19 cellular contexts compared by ENCODE assay signal in the genomic region with DNA sequence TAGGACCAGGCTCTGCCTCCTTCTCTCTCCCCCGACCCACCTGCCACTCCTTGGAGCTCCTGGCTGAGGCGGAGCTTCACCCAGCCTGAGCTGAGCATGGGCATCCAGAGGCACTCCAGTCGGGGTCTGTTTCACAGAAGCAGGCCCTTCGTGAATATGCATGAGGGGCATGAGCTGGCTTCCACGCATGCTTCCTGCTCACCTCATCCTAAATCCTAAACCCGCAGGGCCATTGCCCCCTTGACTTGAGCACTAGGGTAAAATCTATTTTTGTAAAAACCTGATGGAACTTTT. TPM values are rescaled to one million over a fixed set of nuclear protein-coding genes. Genes with fewer than 3 reads are reported as not detected.
A peak's percentile ranks its signal among the peaks of the same experiment; 100 is the strongest.
DNase-seq lines count a peak whose midpoint lies in the region; ATAC-seq, FAIRE-seq and TF ChIP-seq lines count a peak whose summit lies in the region.
"Had no signal": no experiment of that assay in that cellular context is flagged by ENCODE, and none has a peak within 500 bp of the region (broad histone marks: within the 10 kb centered on the region; RNA-seq: fewer than 3 reads in every experiment).

No MANE protein-coding gene starts in this region.

- H2AFZ ChIP-seq in H1 (ENCODE audit: low read length) (no peak overlapping the region), GM23248 (no peak overlapping the region)
- H2AFZ ChIP-seq: PC-9 had no signal

- peak overlapping the region; percentile 22 for H4K91ac ChIP-seq in H1 (replicated peaks; ENCODE audit: insufficient read length, low read length)

- no peak for FAIRE-seq in H1 (lab: Jason Lieb, UNC)
- FAIRE-seq: islet of Langerhans had no signal

- peaks cover 39 to 43% of the 10 kb centered on the region in 2 experiments for H4K20me1 ChIP-seq in H1 (replicated peaks in 1 of 2; ENCODE audit: control insufficient read depth in 1 of 2, insufficient read depth in 2 of 2, low read length in 2 of 2)
- H4K20me1 ChIP-seq in GM23248 (ENCODE audit: insufficient read depth), result peaks cover 23% of the 10 kb centered on the region; the same call in 1 of the 2 replicates

- CTCF ChIA-PET in RWPE1 (lab: Yijun Ruan, JAX), result interaction anchor here (0.9 kb wide), 1 partner anchor 121 kb away, joined by 4 read pairs; no protein-coding TSS in a partner anchor
- CTCF ChIA-PET in H1 (lab: Charles Lee; ENCODE audit: partially characterized antibody), result interaction anchor here (0.6 to 1.3 kb wide), 4 partner anchors 11 to 134 kb away, joined by 3 read pairs; no protein-coding TSS in a partner anchor

- H3K9me3 ChIP-seq in H1 (ENCODE audit: insufficient read depth in 2 of 2, low read depth in 1 of 2, low read length in 1 of 2) (no peaks in the 10 kb centered on the region), transverse colon (no peaks in the 10 kb centered on the region), GM23248 (ENCODE audit: low read depth) (no peaks in the 10 kb centered on the region)
- H3K9me3 ChIP-seq: esophagus muscularis mucosa, heart left ventricle, right lobe of liver, SK-N-SH had no signal

- no peak overlapping the region for H4K5ac ChIP-seq in H1 (ENCODE audit: insufficient read length, low read depth, low read length)

- H2BK5ac ChIP-seq in H1 (ENCODE audit: low read depth, low read length), result no peak overlapping the region

- no peak overlapping the region for H2BK15ac ChIP-seq in H1 (ENCODE audit: low read length)

- POLR2A ChIA-PET in RWPE1 (lab: Yijun Ruan, JAX; ENCODE audit: low non-redundant PET), result no interaction called here
- POLR2A ChIA-PET in H1 (lab: Charles Lee; ENCODE audit: partially characterized antibody), result interaction anchor here (1.2 to 1.9 kb wide), 5 partner anchors 9 to 23 kb away, joined by 3 to 5 read pairs (median 5); no protein-coding TSS in a partner anchor

- ATAC-seq in GM21737 (IDR thresholded peaks at IDR 0.05; ENCODE audit: unreplicated experiment), result no peak
- ATAC-seq: heart left ventricle, right lobe of liver had no signal

- H3K4me3 ChIP-seq in H1 (ENCODE audit: extremely low read depth in 1 of 4, insufficient read depth in 2 of 4, low read depth in 3 of 4, low read length in 4 of 4) (no peak overlapping the region), transverse colon (no peak overlapping the region), GM23248 (no peak overlapping the region)
- H3K4me3 ChIP-seq: esophagus muscularis mucosa, heart left ventricle, PC-9, right lobe of liver had no signal

- H3K23ac ChIP-seq in H1 (ENCODE audit: insufficient read length), result no peak overlapping the region

- peak overlapping the region; percentile 25; the same call in 1 of the 2 replicates for H3K18ac ChIP-seq in H1 (ENCODE audit: extremely low read depth, low read length)

- no peak overlapping the region for H3K56ac ChIP-seq in H1 (replicated peaks; ENCODE audit: insufficient read length, low read depth, low read length)

- 0 out of 2 replicates have a peak overlapping the region, but pooled peaks have one; percentile 30 for H2AK5ac ChIP-seq in H1 (ENCODE audit: low read depth, low read length)

- H2BK12ac ChIP-seq in H1 (ENCODE audit: low read depth, low read length), result no peak overlapping the region

- no peak overlapping the region for H2BK120ac ChIP-seq in H1 (replicated peaks; ENCODE audit: low read depth, low read length)

- no peak overlapping the region for H3K14ac ChIP-seq in H1 (ENCODE audit: insufficient read length)

- no peak overlapping the region for H3K4ac ChIP-seq in H1 (replicated peaks; ENCODE audit: insufficient read length, low read depth, low read length)

- no peak overlapping the region for H2BK20ac ChIP-seq in H1 (ENCODE audit: low read length)

- H3K9ac ChIP-seq in H1 (replicated peaks in 1 of 4; ENCODE audit: extremely low read depth in 1 of 4, low read depth in 3 of 4, low read length in 3 of 4) (no peak overlapping the region), GM23248 (no peak overlapping the region)
- H3K9ac ChIP-seq: SK-N-SH had no signal

- peaks cover 8% of the 10 kb centered on the region for H3K36me3 Mint-ChIP-seq in activated naive CD4-positive, alpha-beta T cell treated with anti-CD3 and anti-CD28 coated beads, Interleukin-2, amount 50 U/mL, for 24 hours

- TF ChIP-seq EP300 in H1 (IDR thresholded peaks at IDR 0.05; ENCODE audit: borderline replicate concordance in 1 of 2, low read depth in 2 of 2, low read length in 2 of 2) (no peak), transverse colon (IDR thresholded peaks at IDR 0.05; ENCODE audit: low read depth) (no peak)

- no peaks in the 10 kb centered on the region for H3K23me2 ChIP-seq in H1 (ENCODE audit: low read depth, low read length)

- H3K9me2 ChIP-seq in GM23248 (ENCODE audit: insufficient read depth), result no peaks in the 10 kb centered on the region
- H3K9me2 ChIP-seq: SK-N-SH had no signal

- in situ Hi-C loops in transverse colon (cut with MboI; ENCODE audit: low pct_ligation_motif_present in 1 of 4, low pct_unique_long_range_greater_than_20kb in 1 of 4, low sequenced_read_pairs in 3 of 4) (no loop called here), GM23248 (cut with MboI) (no loop called here)

- peaks cover 38% of the 10 kb centered on the region for H3K79me1 ChIP-seq in H1 (ENCODE audit: low read depth, low read length)

- peak overlapping the region; percentile 70 for H3K27ac Mint-ChIP-seq in activated naive CD4-positive, alpha-beta T cell treated with anti-CD3 and anti-CD28 coated beads, Interleukin-2, amount 50 U/mL, for 24 hours

- H3K9me3 Mint-ChIP-seq in activated naive CD4-positive, alpha-beta T cell treated with anti-CD3 and anti-CD28 coated beads, Interleukin-2, amount 50 U/mL, for 24 hours, result no peaks in the 10 kb centered on the region

- no peak for TF ChIP-seq RAD21 in H1 (IDR thresholded peaks at IDR 0.05 in 1 of 2, conservative IDR thresholded peaks at IDR 0.05 in 1 of 2; ENCODE audit: low read depth in 2 of 2, low read length in 2 of 2)

- DNase-seq in activated naive CD4-positive, alpha-beta T cell treated with anti-CD3 and anti-CD28 coated beads, Interleukin-2, amount 50 U/mL, for 16 hours, result no peak
- DNase-seq in RWPE1 (ENCODE audit: low spot score) (no peak), H1 (ENCODE audit: low read depth in 1 of 2, low spot score in 2 of 2) (no peak), transverse colon (no peak), NCI-H774 (lab: John Stamatoyannopoulos, UW) (no peak), GM23248 (no peak)
- DNase-seq: brain microvascular endothelial cell, dermis blood vessel endothelial cell, DMS153, HCEC 1CT, heart left ventricle, PC-9, SK-N-SH, substantia nigra had no signal

- peaks cover 5 to 90% of the 10 kb centered on the region in 2 experiments for H3K79me2 ChIP-seq in H1 (ENCODE audit: control insufficient read depth in 1 of 2, insufficient read depth in 2 of 2, low read length in 2 of 2)
- peaks cover 100% of the 10 kb centered on the region for H3K79me2 ChIP-seq in GM23248 (ENCODE audit: insufficient read depth)

- no peak for TF ChIP-seq CTCF in RWPE1 (conservative IDR thresholded peaks at IDR 0.05; ENCODE audit: low read depth)
- TF ChIP-seq CTCF in H1 (IDR thresholded peaks at IDR 0.05; ENCODE audit: control extremely low read depth in 1 of 3, insufficient read depth in 1 of 3, low read depth in 1 of 3, low read length in 3 of 3), result no peak
- TF ChIP-seq CTCF in transverse colon (IDR thresholded peaks at IDR 0.05), result no peak

- H3K36me3 ChIP-seq in H1 (ENCODE audit: control insufficient read depth in 2 of 4, insufficient read depth in 4 of 4, low read length in 3 of 4) (no peaks in the 10 kb centered on the region), transverse colon (no peaks in the 10 kb centered on the region), GM23248 (ENCODE audit: low read depth) (no peaks in the 10 kb centered on the region)
- H3K36me3 ChIP-seq: right lobe of liver had no signal

- WGBS in H1 (ENCODE audit: extremely low coverage in 1 of 2, insufficient coverage in 1 of 2, insufficient read length in 1 of 2, insufficient replicate concordance in 2 of 2, low coverage in 1 of 2, low lambda C conversion rate in 2 of 2, missing lambda C conversion rate in 1 of 2), 2 experiments, result 53% methylated on average over 6 of the region's 6 CpGs; no CpG with 5 or more reads in 1 of the 2 experiments
- WGBS in transverse colon (ENCODE audit: low coverage in 1 of 2), 2 donors, result 92% methylated on average over 6 of the region's 6 CpGs; no CpG with 5 or more reads in 1 of the 2 donors
- 77 to 79% methylated on average over 6 of the region's 6 CpGs for WGBS in GM23248 (ENCODE audit: low coverage in 1 of 2, low lambda C conversion rate in 2 of 2, missing lambda C conversion rate in 2 of 2), 2 experiments

- no peak overlapping the region for H4K8ac ChIP-seq in H1 (ENCODE audit: extremely low read depth, insufficient read depth, low read length)

- H3K4me2 ChIP-seq in H1 (ENCODE audit: insufficient read depth in 1 of 2, low read depth in 2 of 2, low read length in 2 of 2) (peak overlapping the region; percentile 43 to 56), GM23248 (ENCODE audit: unreplicated experiment) (no peak overlapping the region)
- H3K4me2 ChIP-seq: PC-9, SK-N-SH had no signal

- H3F3A ChIP-seq in GM23248 (ENCODE audit: insufficient read depth), result peaks cover 32% of the 10 kb centered on the region

- H3K27ac ChIP-seq in RWPE1, result 0 out of 2 replicates have a peak overlapping the region, but pooled peaks have one; percentile 8
- H3K27ac ChIP-seq in H1 (ENCODE audit: low read depth, low read length), result no peak overlapping the region
- H3K27ac ChIP-seq in transverse colon, result peak overlapping the region; percentile 23 to 68 (median 41)
- no peak overlapping the region for H3K27ac ChIP-seq in GM23248
- H3K27ac ChIP-seq: brain microvascular endothelial cell, PC-9, right lobe of liver had no signal

- H3K4me1 Mint-ChIP-seq in activated naive CD4-positive, alpha-beta T cell treated with anti-CD3 and anti-CD28 coated beads, Interleukin-2, amount 50 U/mL, for 24 hours, result peaks cover 89% of the 10 kb centered on the region

- H3K27me3 Mint-ChIP-seq in activated naive CD4-positive, alpha-beta T cell treated with anti-CD3 and anti-CD28 coated beads, Interleukin-2, amount 50 U/mL, for 24 hours, result no peaks in the 10 kb centered on the region

- TF ChIP-seq POLR2A in H1 (IDR thresholded peaks at IDR 0.05; ENCODE audit: control extremely low read depth in 1 of 2, low read depth in 2 of 2, low read length in 2 of 2) (no peak), transverse colon (IDR thresholded peaks at IDR 0.05) (no peak)

- no peak overlapping the region for H3K4me3 Mint-ChIP-seq in activated naive CD4-positive, alpha-beta T cell treated with anti-CD3 and anti-CD28 coated beads, Interleukin-2, amount 50 U/mL, for 24 hours

- peaks cover 15 to 31% (median 23%) of the 10 kb centered on the region in 4 experiments for H3K4me1 ChIP-seq in H1 (replicated peaks in 1 of 4; ENCODE audit: control insufficient read depth in 3 of 4, insufficient read depth in 4 of 4, low read length in 3 of 4)
- H3K4me1 ChIP-seq in transverse colon, result peaks cover 50 to 92% (median 75%) of the 10 kb centered on the region in 4 donors
- peaks cover 54% of the 10 kb centered on the region for H3K4me1 ChIP-seq in GM23248 (ENCODE audit: insufficient read depth)

- no peaks in the 10 kb centered on the region for H3K27me3 ChIP-seq in H1 (replicated peaks in 1 of 4; ENCODE audit: control insufficient read depth in 3 of 4, extremely low read depth in 1 of 4, insufficient read depth in 3 of 4, low read length in 3 of 4)
- no peaks in the 10 kb centered on the region for H3K27me3 ChIP-seq in transverse colon
- H3K27me3 ChIP-seq in GM23248 (replicated peaks; ENCODE audit: insufficient read depth), result no peaks in the 10 kb centered on the region
- H3K27me3 ChIP-seq: brain microvascular endothelial cell, esophagus muscularis mucosa, heart left ventricle, right lobe of liver had no signal

- intact Hi-C loops in transverse colon (cut with DNase I; ENCODE audit: low total_unique reads), result no loop called here

RNA-seq across cellular contexts. Expression of a gene that starts 24.0 kb away (rescaled TPM):
- total RNA-seq in H1 (2021; fragmentation: NEBNext Ultra II Directional; extraction: Animal tissue kit (Norgen Biotek cat#: 25700)), result 371 TPM in 2 replicates
- polyA plus RNA-seq in H1 (2011; rRNA removed) (162 and 169 TPM in 2 replicates), GM23248 (2016; fragmentation: Nextera tagmentation; extraction: Ambion mirVana) (494 and 506 TPM in 2 replicates)
- 237 TPM for polyA plus RNA-seq in H1 (2011; cell fraction: cytosol; rRNA removed)
- 112 TPM for polyA plus RNA-seq in H1 (2011; cell fraction: nucleus; rRNA removed)
- polyA plus RNA-seq in H1 (2012, experiment 1 of 2), result 353 to 393 TPM (median 375 TPM) in 4 replicates
- 493 TPM for polyA plus RNA-seq in H1 (2012, experiment 2 of 2)
- 265 TPM for polyA plus RNA-seq in H1 (2013, experiment 1 of 2)
- polyA plus RNA-seq in H1 (2013, experiment 2 of 2), result 269 TPM
- 118 and 122 TPM in 2 replicates for polyA minus RNA-seq in H1 (2011; rRNA and poly(A)+ RNA removed)
- polyA minus RNA-seq in H1 (2011; cell fraction: cytosol; rRNA and poly(A)+ RNA removed), result 88.9 TPM
- 42.8 TPM for polyA minus RNA-seq in H1 (2011; cell fraction: nucleus; rRNA and poly(A)+ RNA removed)
- 100 to 1,000 TPM; 127 to 404 (median 136) TPM for total RNA-seq in transverse colon
- total RNA-seq in GM23248 (2014; rRNA removed; shearing (Covaris generic)), result 188 and 229 TPM in 2 replicates

Comparison
In these comparisons a context has a peak if more than half of its experiments do, and no peak if none do; other contexts are left out.
1. H3K27ac ChIP-seq: peak in RWPE1 (single experiment) and transverse colon (4 of 4); none in H1 (single experiment) and GM23248 (single experiment).